Comparison of ENCODE assay signal across 18 cellular contexts in the genomic region with DNA sequence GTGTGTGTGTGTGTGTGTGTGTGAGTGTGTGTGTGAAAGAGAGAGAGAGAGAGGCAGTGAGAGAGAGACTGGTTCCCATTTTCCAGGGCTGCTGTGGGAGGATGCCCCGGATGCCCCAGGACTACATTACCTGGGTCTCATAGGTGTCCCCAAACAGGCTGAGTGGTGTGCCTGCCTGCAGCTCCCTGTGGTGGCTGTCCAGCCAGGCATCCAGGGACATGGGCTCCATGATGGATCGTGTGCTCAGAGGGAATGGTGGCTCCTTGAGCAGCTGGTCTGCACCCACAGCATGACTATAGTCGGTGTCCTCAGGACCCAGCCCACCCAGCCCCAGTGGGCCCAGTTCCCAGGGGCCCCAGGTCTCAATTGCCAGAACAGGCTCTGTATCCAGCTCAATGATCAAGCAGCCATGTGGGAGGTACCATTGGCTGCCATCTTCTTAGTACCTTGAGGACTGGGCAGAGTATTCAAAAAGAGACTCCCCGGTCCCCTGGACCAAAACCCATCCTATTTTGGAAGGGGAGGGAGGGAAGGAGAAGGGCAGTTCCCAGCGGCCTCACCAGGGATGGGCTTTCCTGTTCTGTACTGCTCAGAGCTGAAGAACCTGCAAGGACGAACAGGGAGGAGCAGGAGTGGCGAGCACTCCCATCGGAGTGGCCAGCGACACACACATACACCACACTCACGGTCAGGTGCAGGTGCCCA. TPM values are rescaled to one million over a fixed set of nuclear protein-coding genes. Genes with fewer than 3 reads are reported as not detected.
DNase-seq lines count a peak whose midpoint lies in the region; ATAC-seq, FAIRE-seq and TF ChIP-seq lines count a peak whose summit lies in the region.
"Had no signal": no experiment of that assay in that cellular context is flagged by ENCODE, and none has a peak within 500 bp of the region (broad histone marks: within the 10 kb centered on the region; RNA-seq: fewer than 3 reads in every experiment).

No MANE protein-coding gene starts in this region.

- intact Hi-C loops in HepG2 (cut with micrococcal nuclease; ENCODE audit: unreplicated experiment) (no loop called here), right lobe of liver (cut with DNase I) (no loop called here)

- H3K27me3 ChIP-seq in HepG2 (ENCODE audit: control insufficient read depth in 1 of 2, insufficient read depth in 2 of 2, low read length in 2 of 2), result no peaks in the 10 kb centered on the region
- H3K27me3 ChIP-seq in right lobe of liver, result no peaks in the 10 kb centered on the region
- no peaks in the 10 kb centered on the region for H3K27me3 ChIP-seq in osteoblast (ENCODE audit: insufficient read depth, low read length)
- no peaks in the 10 kb centered on the region for H3K27me3 ChIP-seq in brain microvascular endothelial cell (replicated peaks)
- H3K27me3 ChIP-seq: BLaER1 treated with 17β-estradiol and CSF1 and Interleukin-3, amounts not matched to agents 10 nM and 100 nM; SJCRH30 had no signal

- H3K4me1 ChIP-seq in HepG2 (ENCODE audit: insufficient read depth, low read length) (no peaks in the 10 kb centered on the region), right lobe of liver (no peaks in the 10 kb centered on the region), osteoblast (ENCODE audit: insufficient read depth, low read length) (no peaks in the 10 kb centered on the region)
- H3K4me1 ChIP-seq: A549 had no signal

- TF ChIP-seq POLR2A in HepG2 (IDR thresholded peaks at IDR 0.05; ENCODE audit: insufficient read depth in 1 of 2, low read depth in 2 of 2, low read length in 2 of 2) (no peak), right lobe of liver (IDR thresholded peaks at IDR 0.05) (no peak)

- no peak for TF ChIP-seq RAD21 in HepG2 (CRISPR knock-in tag; IDR thresholded peaks at IDR 0.05)

- no peaks in the 10 kb centered on the region for H3K9me3 ChIP-seq in HepG2 (ENCODE audit: low read length)
- no peaks in the 10 kb centered on the region for H3K9me3 ChIP-seq in right lobe of liver
- no peaks in the 10 kb centered on the region for H3K9me3 ChIP-seq in osteoblast (ENCODE audit: low read depth, low read length)
- H3K9me3 ChIP-seq: A549; BLaER1 treated with 17β-estradiol and CSF1 and Interleukin-3, amounts not matched to agents 10 nM and 100 nM; SJCRH30 had no signal

- TF ChIP-seq CTCF in HepG2 (CRISPR knock-in tag; IDR thresholded peaks at IDR 0.05) (no peak), right lobe of liver (IDR thresholded peaks at IDR 0.05) (no peak), osteoblast (IDR thresholded peaks at IDR 0.05; ENCODE audit: extremely low read depth, low read depth, low read length) (no peak), brain microvascular endothelial cell (IDR thresholded peaks at IDR 0.05; ENCODE audit: low read depth, low read length, missing control alignments) (no peak), foreskin fibroblast (IDR thresholded peaks at IDR 0.05; ENCODE audit: low read depth, low read length) (no peak)

- no peak for DNase-seq in HepG2 (ENCODE audit: low spot score)
- DNase-seq in right lobe of liver, result no peak
- DNase-seq in islet precursor cell, result peak; percentile 44
- peak; percentile 47 for DNase-seq in osteoblast (ENCODE audit: insufficient read length, low spot score, missing footprints)
- no peak for DNase-seq in brain microvascular endothelial cell
- no peak for DNase-seq in foreskin fibroblast
- DNase-seq: CD4-positive, alpha-beta T cell; NCI-H2107; NCI-H524 treated with DMSO at 0.1 percent for 48 hours; NCI-H774 had no signal

- FAIRE-seq in HepG2 (lab: Jason Lieb, UNC), result no peak
- FAIRE-seq: A549, D721Med had no signal

- H3K4me2 ChIP-seq in HepG2 (ENCODE audit: low read depth, low read length), result no peak overlapping the region
- H3K4me2 ChIP-seq in osteoblast (ENCODE audit: insufficient read depth, low read length), result no peak overlapping the region
- H3K4me2 ChIP-seq: A549; BLaER1 treated with 17β-estradiol and CSF1 and Interleukin-3, amounts not matched to agents 10 nM and 100 nM; GM23338 had no signal

- in situ Hi-C loops in HepG2 (cut with HindIII; ENCODE audit: extremely low pct_ligation_motif_present, low pct_unique_long_range_greater_than_20kb) (no loop called here), brain microvascular endothelial cell (cut with HindIII; ENCODE audit: low pct_ligation_motif_present, low sequenced_read_pairs) (no loop called here)

- no peak overlapping the region for H2AFZ ChIP-seq in HepG2 (ENCODE audit: low read length)
- no peak overlapping the region for H2AFZ ChIP-seq in osteoblast (ENCODE audit: low read length)
- H2AFZ ChIP-seq: GM23338 had no signal

- H4K20me1 ChIP-seq in HepG2 (ENCODE audit: insufficient read depth, low read length) (no peaks in the 10 kb centered on the region), osteoblast (ENCODE audit: insufficient read depth, low read length) (no peaks in the 10 kb centered on the region)
- H4K20me1 ChIP-seq: BLaER1 treated with 17β-estradiol and CSF1 and Interleukin-3, amounts not matched to agents 10 nM and 100 nM had no signal

- H3K27ac ChIP-seq in HepG2 (ENCODE audit: extremely low read length, insufficient read depth, low read length), result no peak overlapping the region
- H3K27ac ChIP-seq in right lobe of liver, result no peak overlapping the region
- no peak overlapping the region for H3K27ac ChIP-seq in osteoblast (ENCODE audit: low read depth, low read length)
- no peak overlapping the region for H3K27ac ChIP-seq in brain microvascular endothelial cell
- H3K27ac ChIP-seq: A549; BLaER1 treated with 17β-estradiol and CSF1 and Interleukin-3, amounts not matched to agents 10 nM and 100 nM; SJCRH30 had no signal

- peaks cover 1 to 3% of the 10 kb centered on the region in 2 experiments; a peak in 4 of 5 replicates for H3K36me3 ChIP-seq in HepG2 (replicated peaks in 1 of 2; ENCODE audit: control insufficient read depth in 1 of 2, insufficient read depth in 2 of 2, low read length in 2 of 2)
- peaks cover 0 to 10% (median 0%) of the 10 kb centered on the region in 4 donors for H3K36me3 ChIP-seq in right lobe of liver
- H3K36me3 ChIP-seq in osteoblast (ENCODE audit: insufficient read depth, low read length), result no peaks in the 10 kb centered on the region
- H3K36me3 ChIP-seq in brain microvascular endothelial cell (replicated peaks), result no peaks in the 10 kb centered on the region
- H3K36me3 ChIP-seq: BLaER1 treated with 17β-estradiol and CSF1 and Interleukin-3, amounts not matched to agents 10 nM and 100 nM; SJCRH30 had no signal

- H3K4me3 ChIP-seq in HepG2 (replicated peaks in 1 of 3; ENCODE audit: insufficient read depth in 1 of 3, low read depth in 2 of 3, low read length in 3 of 3) (no peak overlapping the region), right lobe of liver (no peak overlapping the region), osteoblast (ENCODE audit: insufficient read depth, low read length) (no peak overlapping the region), brain microvascular endothelial cell (ENCODE audit: low read depth, low read length) (no peak overlapping the region), foreskin fibroblast (ENCODE audit: low read depth in 1 of 2, low read length in 2 of 2) (no peak overlapping the region)
- H3K4me3 ChIP-seq: A549; BLaER1 treated with 17β-estradiol and CSF1 and Interleukin-3, amounts not matched to agents 10 nM and 100 nM; GM23338; SJCRH30 had no signal

- no peak overlapping the region for H3K9ac ChIP-seq in HepG2 (ENCODE audit: insufficient read depth, low read depth, low read length)
- H3K9ac ChIP-seq: BLaER1 treated with 17β-estradiol and CSF1 and Interleukin-3, amounts not matched to agents 10 nM and 100 nM had no signal

- WGBS in HepG2 (ENCODE audit: low lambda C conversion rate), result 94% methylated on average over 10 of the region's 10 CpGs
- 80% methylated on average over 1 of the region's 10 CpGs for WGBS in right lobe of liver (ENCODE audit: insufficient coverage, low coverage, low lambda C conversion rate, missing lambda C conversion rate)

- TF ChIP-seq EP300 in HepG2 (IDR thresholded peaks at IDR 0.05; ENCODE audit: low read depth in 2 of 2, low read length in 2 of 2) (no peak), HepG2 (CRISPR knock-in tag; IDR thresholded peaks at IDR 0.05; ENCODE audit: borderline replicate concordance) (no peak)

- no TSS peak for BruUV-seq in HepG2 (replicated peaks; lab: Mats Ljungman, UMichigan)

- POLR2A ChIA-PET in HepG2 (lab: Yijun Ruan, JAX), result interaction anchor here (1.3 kb wide), 1 partner anchor 23 kb away, joined by 5 read pairs; the partner anchor contains the start of gene HAAO

- CTCF ChIA-PET in HepG2 (lab: Yijun Ruan, JAX; ENCODE audit: low intra/inter-chr PET ratio, low total read pairs), result interaction anchor here (1.1 kb wide), 1 partner anchor 24 kb away, joined by 3 read pairs; no protein-coding TSS in a partner anchor

- ATAC-seq in HepG2, result peak; percentile 3; the same call in 1 of the 3 replicates
- ATAC-seq in right lobe of liver, result no peak
- ATAC-seq in GM21526 (IDR thresholded peaks at IDR 0.05; ENCODE audit: low FRiP score, unreplicated experiment), result no peak

- no peaks in the 10 kb centered on the region for H3K79me2 ChIP-seq in HepG2 (ENCODE audit: insufficient read depth, low read length)
- no peaks in the 10 kb centered on the region for H3K79me2 ChIP-seq in osteoblast (ENCODE audit: insufficient read depth, low read length)

RNA-seq across cellular contexts. Expression of gene OXER1, which starts 5.8 kb away (rescaled TPM):
- total RNA-seq in HepG2 (2016; rRNA removed; fragmentation: Illumina TruSeq; extraction: Trizol), result 6.5 and 8.0 TPM in 2 replicates
- 0.40 and 0.97 TPM in 2 replicates for total RNA-seq in HepG2 (2016; cell fraction: cytosol; rRNA removed; fragmentation: Illumina TruSeq; extraction: Trizol; ENCODE audit: low read depth)
- total RNA-seq in HepG2 (2016; cell fraction: insoluble cytoplasmic fraction; rRNA removed; fragmentation: Illumina TruSeq; extraction: Trizol), result 5.2 and 7.1 TPM in 2 replicates
- total RNA-seq in HepG2 (2016; cell fraction: membrane; rRNA removed; fragmentation: Illumina TruSeq; extraction: Trizol), result 2.6 TPM in 2 replicates
- total RNA-seq in HepG2 (2016; cell fraction: nucleus; rRNA removed; fragmentation: Illumina TruSeq; extraction: Trizol), result 6.6 and 6.8 TPM in 2 replicates
- polyA plus RNA-seq in HepG2 (2011; rRNA removed), result 9.0 and 11.3 TPM in 2 replicates
- 4.6 and 5.3 TPM in 2 replicates for polyA plus RNA-seq in HepG2 (2011; cell fraction: cytosol; rRNA removed)
- 50.2 and 58.5 TPM in 2 replicates for polyA plus RNA-seq in HepG2 (2011; cell fraction: nucleus; rRNA removed)
- 7.4 and 10.0 TPM in 2 replicates for polyA plus RNA-seq in HepG2 (2012)
- 0.54 and 0.68 TPM in 2 replicates for polyA plus RNA-seq in HepG2 (2016; cell fraction: cytosol; fragmentation: Illumina TruSeq; extraction: Trizol; ENCODE audit: low read depth)
- 6.9 and 8.9 TPM in 2 replicates for polyA plus RNA-seq in HepG2 (2016; cell fraction: insoluble cytoplasmic fraction; fragmentation: Illumina TruSeq; extraction: Trizol; ENCODE audit: low read depth)
- 1.8 and 2.0 TPM in 2 replicates for polyA plus RNA-seq in HepG2 (2016; cell fraction: membrane; fragmentation: Illumina TruSeq; extraction: Trizol; ENCODE audit: low read depth)
- 29.7 and 30.8 TPM in 2 replicates for polyA plus RNA-seq in HepG2 (2016; cell fraction: nucleus; fragmentation: Illumina TruSeq; extraction: Trizol; ENCODE audit: insufficient read depth, low read depth)
- 18.1 TPM in 1 of 2 replicates, not detected in the other for polyA minus RNA-seq in HepG2 (2011; rRNA and poly(A)+ RNA removed; ENCODE audit: low replicate concordance)
- 4.5 and 5.7 TPM in 2 replicates for polyA minus RNA-seq in HepG2 (2011; cell fraction: cytosol; rRNA and poly(A)+ RNA removed)
- polyA minus RNA-seq in HepG2 (2011; cell fraction: nucleus; rRNA and poly(A)+ RNA removed), result 7.3 and 8.8 TPM in 2 replicates
- 10 to 100 TPM in 3 of 6 experiments, 1 to 10 TPM in 3; 5.3 to 29.4 (median 10.7) TPM for total RNA-seq in right lobe of liver
- total RNA-seq in osteoblast, result 0.29 TPM in 1 of 2 replicates, not detected in the other
- total RNA-seq: CD4-positive, alpha-beta T cell; HT-29; M059J had no signal
- polyA plus RNA-seq: A549 had no signal

RNA-seq across cellular contexts. Expression of gene HAAO, which starts 22.6 kb away (rescaled TPM):
- total RNA-seq in HepG2 (2016; rRNA removed; fragmentation: Illumina TruSeq; extraction: Trizol) (34.1 and 42.7 TPM in 2 replicates), right lobe of liver (100 to 1,000 TPM in 3 of 6 experiments, 10 to 100 TPM in 3; 60.7 to 187 (median 114) TPM), osteoblast (0.72 and 1.8 TPM in 2 replicates)
- total RNA-seq in HepG2 (2016; cell fraction: cytosol; rRNA removed; fragmentation: Illumina TruSeq; extraction: Trizol; ENCODE audit: low read depth), result 15.3 and 15.6 TPM in 2 replicates
- total RNA-seq in HepG2 (2016; cell fraction: insoluble cytoplasmic fraction; rRNA removed; fragmentation: Illumina TruSeq; extraction: Trizol), result 29.0 and 39.0 TPM in 2 replicates
- total RNA-seq in HepG2 (2016; cell fraction: membrane; rRNA removed; fragmentation: Illumina TruSeq; extraction: Trizol), result 16.2 and 18.8 TPM in 2 replicates
- total RNA-seq in HepG2 (2016; cell fraction: nucleus; rRNA removed; fragmentation: Illumina TruSeq; extraction: Trizol), result 32.7 and 34.7 TPM in 2 replicates
- polyA plus RNA-seq in HepG2 (2011; rRNA removed), result 35.2 and 36.1 TPM in 2 replicates
- polyA plus RNA-seq in HepG2 (2011; cell fraction: cytosol; rRNA removed), result 21.6 and 34.6 TPM in 2 replicates
- polyA plus RNA-seq in HepG2 (2011; cell fraction: nucleus; rRNA removed), result 105 and 120 TPM in 2 replicates
- polyA plus RNA-seq in HepG2 (2012), result 24.0 and 29.7 TPM in 2 replicates
- polyA plus RNA-seq in HepG2 (2016; cell fraction: cytosol; fragmentation: Illumina TruSeq; extraction: Trizol; ENCODE audit: low read depth), result 20.5 and 22.5 TPM in 2 replicates
- polyA plus RNA-seq in HepG2 (2016; cell fraction: insoluble cytoplasmic fraction; fragmentation: Illumina TruSeq; extraction: Trizol; ENCODE audit: low read depth), result 34.1 and 36.9 TPM in 2 replicates
- polyA plus RNA-seq in HepG2 (2016; cell fraction: membrane; fragmentation: Illumina TruSeq; extraction: Trizol; ENCODE audit: low read depth), result 23.2 and 26.6 TPM in 2 replicates
- polyA plus RNA-seq in HepG2 (2016; cell fraction: nucleus; fragmentation: Illumina TruSeq; extraction: Trizol; ENCODE audit: insufficient read depth, low read depth), result 70.0 and 73.3 TPM in 2 replicates
- polyA minus RNA-seq in HepG2 (2011; rRNA and poly(A)+ RNA removed; ENCODE audit: low replicate concordance), result 0.28 and 57.0 TPM in 2 replicates
- 15.6 and 18.8 TPM in 2 replicates for polyA minus RNA-seq in HepG2 (2011; cell fraction: cytosol; rRNA and poly(A)+ RNA removed)
- polyA minus RNA-seq in HepG2 (2011; cell fraction: nucleus; rRNA and poly(A)+ RNA removed), result 34.4 and 36.6 TPM in 2 replicates
- total RNA-seq: CD4-positive, alpha-beta T cell; HT-29; M059J had no signal
- polyA plus RNA-seq: A549 had no signal

Comparison
In these comparisons a context has a peak if more than half of its experiments do, and no peak if none do; other contexts are left out.
1. DNase-seq: peak in islet precursor cell (single experiment) and osteoblast (single experiment); none in HepG2 (single experiment), right lobe of liver (0 of 3), brain microvascular endothelial cell (single experiment) and foreskin fibroblast (0 of 2).